18 cellular contexts compared by ENCODE assay signal in the genomic region with DNA sequence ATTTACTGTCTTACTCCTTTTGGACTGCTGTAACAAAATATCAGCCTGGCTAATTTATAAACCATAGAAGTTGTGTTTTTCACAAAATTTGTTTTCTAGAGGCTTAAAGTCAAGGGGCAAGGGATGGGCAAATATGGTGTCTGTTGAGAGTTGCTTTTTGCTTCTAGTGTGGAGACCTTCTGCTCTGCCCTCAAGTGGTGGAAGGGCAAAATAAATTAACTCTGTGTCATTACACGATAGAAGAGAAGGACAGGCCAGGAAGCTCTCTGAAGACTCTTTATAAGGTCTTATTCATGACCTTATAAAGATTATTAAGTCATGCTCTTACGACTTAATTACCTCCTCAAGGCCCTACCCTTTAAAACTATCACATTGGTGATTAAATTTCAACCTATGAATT.
DNase-seq lines count a peak whose midpoint lies in the region; ATAC-seq, FAIRE-seq and TF ChIP-seq lines count a peak whose summit lies in the region.
"Had no signal": no experiment of that assay in that cellular context is flagged by ENCODE, and none has a peak within 500 bp of the region (broad histone marks: within the 10 kb centered on the region; RNA-seq: fewer than 3 reads in every experiment).

No MANE protein-coding gene starts in this region.

- POLR2A ChIA-PET in naive thymus-derived CD4-positive, alpha-beta T cell (lab: Charles Lee), result no interaction called here

- no peak for FAIRE-seq in D721Med (lab: Jason Lieb, UNC)

- ATAC-seq in RWPE2 (ENCODE audit: low read depth), result 0 out of 3 replicates have a peak, but pooled peaks have one; percentile 21
- no peak for ATAC-seq in naive thymus-derived CD4-positive, alpha-beta T cell
- ATAC-seq: activated CD8-positive, alpha-beta memory T cell treated with anti-CD3 and anti-CD28 coated beads, Interleukin-2, amount 10 ng/mL, durations not matched to agents 7 days and 5 days had no signal

- TF ChIP-seq POLR2A in lower leg skin (IDR thresholded peaks at IDR 0.05), result no peak

- H3K4me1 Mint-ChIP-seq in HFFc6 (ENCODE audit: low read depth), result no peaks in the 10 kb centered on the region
- H3K4me1 Mint-ChIP-seq in naive thymus-derived CD4-positive, alpha-beta T cell, result no peaks in the 10 kb centered on the region
- H3K4me1 Mint-ChIP-seq: activated CD8-positive, alpha-beta memory T cell treated with anti-CD3 and anti-CD28 coated beads, Interleukin-2, amount 10 ng/mL, durations not matched to agents 7 days and 5 days; central memory CD8-positive, alpha-beta T cell had no signal

- no peaks in the 10 kb centered on the region for H3K36me3 ChIP-seq in RWPE2 (ENCODE audit: low read depth)
- H3K36me3 ChIP-seq in naive thymus-derived CD4-positive, alpha-beta T cell (ENCODE audit: control insufficient read depth in 2 of 3, insufficient read depth in 3 of 3, low read length in 3 of 3), result no peaks in the 10 kb centered on the region
- H3K36me3 ChIP-seq: MG63 had no signal

- H3K27ac Mint-ChIP-seq in HFFc6, result no peak overlapping the region
- no peak overlapping the region for H3K27ac Mint-ChIP-seq in naive thymus-derived CD4-positive, alpha-beta T cell
- H3K27ac Mint-ChIP-seq: activated CD8-positive, alpha-beta memory T cell treated with anti-CD3 and anti-CD28 coated beads, Interleukin-2, amount 10 ng/mL, durations not matched to agents 7 days and 5 days; activated naive CD8-positive, alpha-beta T cell had no signal

- DNase-seq in D721Med (ENCODE audit: insufficient read length, low spot score) (no peak), HFFc6 (no peak), RWPE2 (ENCODE audit: low spot score) (no peak), iPS-NIHi7 (ENCODE audit: extremely low spot score) (peak; percentile 21), lower leg skin (ENCODE audit: low spot score in 2 of 2) (no peak), HPDE6-E6E7 (ENCODE audit: extremely low spot score) (no peak), T1000 (lab: John Stamatoyannopoulos, UW) (no peak)
- no peak for DNase-seq in naive thymus-derived CD4-positive, alpha-beta T cell
- DNase-seq: activated CD8-positive, alpha-beta memory T cell treated with anti-CD3 and anti-CD28 coated beads, Interleukin-2, amount 10 ng/mL, durations not matched to agents 7 days and 5 days; C1 segment of cervical spinal cord; hypothalamus; mesenchymal stem cell; MG63; NCI-H345; Right ventricle myocardium superior had no signal

- no peak overlapping the region for H3K4me3 Mint-ChIP-seq in HFFc6
- H3K4me3 Mint-ChIP-seq in naive thymus-derived CD4-positive, alpha-beta T cell, result no peak overlapping the region
- H3K4me3 Mint-ChIP-seq: activated CD8-positive, alpha-beta memory T cell treated with anti-CD3 and anti-CD28 coated beads, Interleukin-2, amount 10 ng/mL, durations not matched to agents 7 days and 5 days; activated naive CD8-positive, alpha-beta T cell; central memory CD8-positive, alpha-beta T cell had no signal

- no peak overlapping the region for H3K27ac ChIP-seq in RWPE2 (ENCODE audit: poor library complexity, severe bottlenecking)
- no peak overlapping the region for H3K27ac ChIP-seq in naive thymus-derived CD4-positive, alpha-beta T cell (ENCODE audit: low read depth, low read length)
- H3K27ac ChIP-seq: epithelial cell of prostate had no signal

- H3K9me3 Mint-ChIP-seq in HFFc6, result no peaks in the 10 kb centered on the region; the same call in 1 of the 2 replicates
- peaks cover 0 to 12% (median 3%) of the 10 kb centered on the region in 11 donors for H3K9me3 Mint-ChIP-seq in naive thymus-derived CD4-positive, alpha-beta T cell

- intact Hi-C loops in lower leg skin (cut with DNase I; ENCODE audit: low total_unique reads), result no loop called here
- intact Hi-C loops in naive thymus-derived CD4-positive, alpha-beta T cell (cut with micrococcal nuclease), result no loop called here

- WGBS in lower leg skin, 2 donors, result 76% methylated on average over 2 of the region's 2 CpGs

- no peaks in the 10 kb centered on the region for H3K36me3 Mint-ChIP-seq in HFFc6 (ENCODE audit: low read depth)
- no peaks in the 10 kb centered on the region for H3K36me3 Mint-ChIP-seq in naive thymus-derived CD4-positive, alpha-beta T cell
- H3K36me3 Mint-ChIP-seq: activated CD8-positive, alpha-beta memory T cell treated with anti-CD3 and anti-CD28 coated beads, Interleukin-2, amount 10 ng/mL, durations not matched to agents 7 days and 5 days; activated naive CD8-positive, alpha-beta T cell had no signal

- no peak overlapping the region for H3K4me3 ChIP-seq in RWPE2 (ENCODE audit: severe bottlenecking)
- H3K4me3 ChIP-seq in lower leg skin (ENCODE audit: low read depth, poor library complexity, severe bottlenecking), result no peak overlapping the region
- no peak overlapping the region for H3K4me3 ChIP-seq in naive thymus-derived CD4-positive, alpha-beta T cell (ENCODE audit: low read length)
- H3K4me3 ChIP-seq: MG63 had no signal

- peak; percentile 11 for TF ChIP-seq CTCF in D721Med (IDR thresholded peaks at IDR 0.05; ENCODE audit: insufficient read depth, missing control alignments)
- TF ChIP-seq CTCF in HFFc6 (IDR thresholded peaks at IDR 0.05), result peak; percentile 40; the same call in 1 of the 2 replicates
- peak; percentile 27 for TF ChIP-seq CTCF in RWPE2 (IDR thresholded peaks at IDR 0.05; ENCODE audit: poor library complexity, severe bottlenecking)
- no peak for TF ChIP-seq CTCF in lower leg skin (IDR thresholded peaks at IDR 0.05)

- H3K27me3 Mint-ChIP-seq in HFFc6 (ENCODE audit: insufficient read depth), result peaks cover 4% of the 10 kb centered on the region; the same call in 1 of the 2 replicates
- H3K27me3 Mint-ChIP-seq in naive thymus-derived CD4-positive, alpha-beta T cell, result no peaks in the 10 kb centered on the region
- H3K27me3 Mint-ChIP-seq: activated CD8-positive, alpha-beta memory T cell treated with anti-CD3 and anti-CD28 coated beads, Interleukin-2, amount 10 ng/mL, durations not matched to agents 7 days and 5 days; activated naive CD8-positive, alpha-beta T cell; central memory CD8-positive, alpha-beta T cell had no signal

- no peaks in the 10 kb centered on the region for H3K4me1 ChIP-seq in RWPE2 (ENCODE audit: insufficient read depth, poor library complexity, severe bottlenecking)
- H3K4me1 ChIP-seq in naive thymus-derived CD4-positive, alpha-beta T cell (ENCODE audit: control insufficient read depth in 2 of 2, insufficient read depth in 2 of 2, low read length in 2 of 2), result no peaks in the 10 kb centered on the region

- H3K9me3 ChIP-seq in RWPE2 (ENCODE audit: severe bottlenecking), result no peaks in the 10 kb centered on the region
- H3K9me3 ChIP-seq in naive thymus-derived CD4-positive, alpha-beta T cell (ENCODE audit: control insufficient read depth in 2 of 3, low read length in 3 of 3), result no peaks in the 10 kb centered on the region
- H3K9me3 ChIP-seq: MG63 had no signal

- no peaks in the 10 kb centered on the region for H3K27me3 ChIP-seq in RWPE2 (ENCODE audit: insufficient read depth, poor library complexity, severe bottlenecking)
- H3K27me3 ChIP-seq in naive thymus-derived CD4-positive, alpha-beta T cell (ENCODE audit: control insufficient read depth in 2 of 2, insufficient read depth in 2 of 2, low read length in 2 of 2), result no peaks in the 10 kb centered on the region
- H3K27me3 ChIP-seq: MG63 had no signal

- CTCF ChIA-PET in naive thymus-derived CD4-positive, alpha-beta T cell (lab: Charles Lee), result no interaction called here

Comparison
In these comparisons a context has a peak if more than half of its experiments do, and no peak if none do; other contexts are left out.
1. CTCF ChIP-seq: peak in D721Med (single experiment), HFFc6 (single experiment) and RWPE2 (single experiment); none in lower leg skin (0 of 3).